In the genomic region with DNA sequence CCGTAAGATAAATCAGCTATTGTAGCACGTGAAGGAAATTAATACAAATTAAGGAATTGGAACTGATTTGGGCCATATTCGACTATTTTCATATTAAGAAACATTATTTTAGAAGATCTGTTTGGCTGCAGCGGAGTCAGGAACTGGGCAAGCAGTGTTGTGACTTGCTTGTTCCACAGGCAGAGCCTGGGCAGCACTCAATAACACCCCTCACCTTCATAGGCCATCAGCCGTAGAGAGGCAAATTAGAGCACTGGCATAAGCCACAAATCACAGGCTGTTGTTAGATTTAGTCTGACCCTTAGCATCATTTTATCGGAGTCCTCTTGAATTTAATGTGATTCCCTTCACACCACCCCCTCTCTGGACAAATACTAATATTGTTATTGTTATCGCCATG, we compare ENCODE assay signal across 20 cellular contexts.
"Had no signal": no experiment of that assay in that cellular context is flagged by ENCODE, and none has a peak within 500 bp of the region (broad histone marks: within the 10 kb centered on the region; RNA-seq: fewer than 3 reads in every experiment).

No MANE protein-coding gene starts in this region.

- H3K36me3 ChIP-seq: left lung, upper lobe of left lung had no signal

- DNase-seq: activated CD4-positive, alpha-beta T cell treated with anti-CD3 and anti-CD28 coated beads, Interleukin-2, amount 50 U/mL, for 1 hour; activated naive CD4-positive, alpha-beta T cell treated with anti-CD3 and anti-CD28 coated beads for 36 hours; activated naive CD8-positive, alpha-beta T cell treated with anti-CD3 and anti-CD28 coated beads, Interleukin-2, amount 50 U/mL, for 24 hours; aorta; dorsolateral prefrontal cortex; erythroblast; hypothalamus; kidney; left lung; mesendoderm; retina; stimulated activated CD4-positive, alpha-beta T cell treated with anti-CD3 and anti-CD28 coated beads, Interleukin-15, amount 100 ng/mL, for 24 hours; stimulated activated CD4-positive, alpha-beta T cell treated with anti-CD3 and anti-CD28 coated beads, Interleukin-4, amount 100 ng/mL, for 1 hour; stimulated activated naive CD4-positive, alpha-beta T cell; T-helper 9 cell; upper lobe of left lung had no signal

- H3K4me1 ChIP-seq: left lung had no signal

- H3K27me3 ChIP-seq: dorsolateral prefrontal cortex, left lung, upper lobe of left lung had no signal

- H3K4me3 ChIP-seq: dorsolateral prefrontal cortex, left lung, skin epidermis, upper lobe of left lung had no signal

- H3K9me3 ChIP-seq: left lung, upper lobe of left lung had no signal

- H3K27ac ChIP-seq: dorsolateral prefrontal cortex, left lung, skin epidermis, upper lobe of left lung had no signal

- ATAC-seq: activated CD4-positive, CD25-positive, alpha-beta regulatory T cell treated with anti-CD3 and anti-CD28 coated beads, Interleukin-2, amount 50 U/mL, for 24 hours; activated naive CD8-positive, alpha-beta T cell treated with anti-CD3 and anti-CD28 coated beads, Interleukin-2, amount 50 U/mL, for 24 hours; left lung; natural killer cell treated with Interleukin-12 subunit alpha and Interleukin-12 subunit beta and Interleukin-15 and Interleukin-18, amount 100 ng/mL, for 72 hours had no signal

- FAIRE-seq: bronchial epithelial cell, kidney had no signal
